1 cellular context compared by ENCODE assay signal in genomic region chr11:63010934-63011439, GRCh38.
TF ChIP-seq lines count a peak whose summit lies in the region.

No MANE protein-coding gene starts in this region.

TF ChIP-seq in GM23338, 12 proteins besides CTCF, POLR2A, EP300 and RAD21:
- TF ChIP-seq JUNB (IDR thresholded peaks at IDR 0.05; ENCODE audit: unreplicated experiment) (no peak), POLR2AphosphoS5 (IDR thresholded peaks at IDR 0.05; ENCODE audit: low read depth) (no peak), STAT1 (IDR thresholded peaks at IDR 0.05; ENCODE audit: unreplicated experiment) (no peak), ZNF462 (CRISPR knock-in tag; IDR thresholded peaks at IDR 0.05) (no peak), REST (IDR thresholded peaks at IDR 0.05; ENCODE audit: unreplicated experiment) (no peak), EZH2 (IDR thresholded peaks at IDR 0.05; ENCODE audit: low read depth, unreplicated experiment) (no peak), CREB1 (CRISPR knock-in tag; IDR thresholded peaks at IDR 0.05; ENCODE audit: low read depth) (no peak), EZH2phosphoT487 (IDR thresholded peaks at IDR 0.05; ENCODE audit: unreplicated experiment) (no peak), ZNF114 (CRISPR knock-in tag; IDR thresholded peaks at IDR 0.05) (no peak), NANOG (IDR thresholded peaks at IDR 0.05; ENCODE audit: borderline replicate concordance) (no peak), ZNF331 (CRISPR knock-in tag; IDR thresholded peaks at IDR 0.05; ENCODE audit: low read depth) (no peak), ETS1 (IDR thresholded peaks at IDR 0.05) (no peak)
TF ChIP-seq in GM23338: peak in this region for 0.
